ENCODE assay signal across 1 cellular context in genomic region chr3:42736081-42736480, GRCh38.
TF ChIP-seq lines count a peak whose summit lies in the region.

No MANE protein-coding gene starts in this region.

TF ChIP-seq in K562, 482 proteins besides CTCF, POLR2A, EP300 and RAD21:
- TF ChIP-seq ZNF830 (CRISPR knock-in tag; IDR thresholded peaks at IDR 0.05) (no peak), NONO (IDR thresholded peaks at IDR 0.05; ENCODE audit: low read depth in 2 of 2, low read length in 1 of 2) (no peak), NFIC (IDR thresholded peaks at IDR 0.05) (peak; percentile 48)
TF ChIP-seq in K562: peak in this region for 1.
